ENCODE assay signal across 31 cellular contexts in the genomic region with DNA sequence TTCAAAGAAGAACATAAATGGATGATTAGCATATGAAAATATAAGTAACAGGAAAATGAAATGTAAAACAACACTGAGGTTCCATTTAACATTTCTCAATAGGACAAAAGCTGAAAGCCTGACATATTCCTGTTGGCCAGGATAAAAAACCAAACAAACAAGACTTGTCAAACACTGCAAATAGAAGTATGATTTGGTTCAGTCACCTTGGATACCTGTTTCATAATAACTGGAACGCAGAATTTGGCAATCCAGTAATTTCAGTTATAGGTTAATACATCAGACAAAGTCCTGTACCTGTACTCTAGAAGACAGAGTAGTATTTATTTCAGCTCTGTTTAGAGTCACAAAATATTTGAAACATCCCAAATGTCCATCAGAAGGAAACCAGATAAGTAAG. TPM values are rescaled to one million over a fixed set of nuclear protein-coding genes. Genes with fewer than 3 reads are reported as not detected.
"Had no signal": no experiment of that assay in that cellular context is flagged by ENCODE, and none has a peak within 500 bp of the region (broad histone marks: within the 10 kb centered on the region; RNA-seq: fewer than 3 reads in every experiment).

No MANE protein-coding gene starts in this region.

- DNase-seq: activated CD4-positive, alpha-beta T cell treated with anti-CD3 and anti-CD28 coated beads for 48 hours; activated CD4-positive, alpha-beta T cell treated with anti-CD3 and anti-CD28 coated beads, Interleukin-2, amount 50 U/mL, for 48 hours; activated CD8-positive, alpha-beta memory T cell treated with anti-CD3 and anti-CD28 coated beads, Interleukin-2, amount 50 U/mL, for 4 hours; activated effector memory CD4-positive, alpha-beta T cell treated with anti-CD3 and anti-CD28 coated beads, Interleukin-2, amount 50 U/mL, for 16 hours; activated naive CD4-positive, alpha-beta T cell treated with anti-CD3 and anti-CD28 coated beads for 36 hours; activated naive CD8-positive, alpha-beta T cell treated with anti-CD3 and anti-CD28 coated beads for 36 hours; activated T-cell treated with anti-CD3 and anti-CD28 coated beads, Interleukin-2, amount 50 U/mL, for 1 hour; adrenal gland; central memory CD4-positive, alpha-beta T cell; foreskin fibroblast; head of caudate nucleus; hippocampal formation; kidney; left colon; naive B cell; ovary; spleen; stimulated activated naive CD4-positive, alpha-beta T cell; T-helper 9 cell; transverse colon had no signal

- H3K36me3 ChIP-seq: adrenal gland, ascending aorta, ovary, right atrium auricular region, spleen, transverse colon, vagina had no signal

- H3K36me3 Mint-ChIP-seq: activated naive CD8-positive, alpha-beta T cell treated with anti-CD3 and anti-CD28 coated beads for 36 hours had no signal

- H3K4me1 Mint-ChIP-seq: mesothelial cell of epicardium, naive B cell had no signal

- H3K27me3 ChIP-seq: adrenal gland, ascending aorta, ovary, right atrium auricular region, transverse colon, vagina had no signal

- H3K4me3 Mint-ChIP-seq: activated naive CD4-positive, alpha-beta T cell treated with anti-CD3 and anti-CD28 coated beads for 36 hours; activated naive CD8-positive, alpha-beta T cell treated with anti-CD3 and anti-CD28 coated beads for 36 hours; activated T-helper 1 cell treated with anti-CD3 and anti-CD28 coated beads, Interleukin-12 subunit alpha, Interleukin-12 subunit beta, Interleukin-2, Interleukin-4 antibody, amounts not matched to agents 30 ng/mL and 10 ng/mL and 1 ng/mL, durations not matched to agents 14 hours and 24 hours and 36 hours; mesothelial cell of epicardium; naive B cell; T-helper 1 cell treated with Interleukin-12 subunit alpha and Interleukin-12 subunit beta and Interleukin-4 antibody, amounts not matched to agents 30 μg/mL and 1 μg/mL, for 36 hours had no signal

- ATAC-seq: activated CD4-positive, CD25-positive, alpha-beta regulatory T cell treated with anti-CD3 and anti-CD28 coated beads, Interleukin-2, amount 50 U/mL, for 24 hours; esophagus mucosa; left colon had no signal

- H3K9me3 Mint-ChIP-seq: activated naive CD4-positive, alpha-beta T cell treated with anti-CD3 and anti-CD28 coated beads for 36 hours; activated naive CD8-positive, alpha-beta T cell treated with anti-CD3 and anti-CD28 coated beads for 36 hours; activated T-helper 1 cell treated with anti-CD3 and anti-CD28 coated beads, Interleukin-12 subunit alpha, Interleukin-12 subunit beta, Interleukin-2, Interleukin-4 antibody, amounts not matched to agents 30 ng/mL and 10 ng/mL and 1 ng/mL, durations not matched to agents 14 hours and 24 hours and 36 hours; T-helper 1 cell treated with Interleukin-12 subunit alpha and Interleukin-12 subunit beta and Interleukin-4 antibody, amounts not matched to agents 30 μg/mL and 1 μg/mL, for 36 hours had no signal

- H3K4me1 ChIP-seq: adrenal gland, ascending aorta, right atrium auricular region, spleen, transverse colon, vagina had no signal

- H3K4me3 ChIP-seq: adrenal gland, ascending aorta, ovary, right atrium auricular region, spleen, transverse colon, vagina had no signal

- H3K27ac ChIP-seq: adrenal gland, ascending aorta, ovary, right atrium auricular region, spleen, transverse colon, vagina, VCaP had no signal

- H3K27ac Mint-ChIP-seq: activated naive CD4-positive, alpha-beta T cell treated with anti-CD3 and anti-CD28 coated beads for 36 hours; activated naive CD8-positive, alpha-beta T cell treated with anti-CD3 and anti-CD28 coated beads for 36 hours; activated T-helper 1 cell treated with anti-CD3 and anti-CD28 coated beads, Interleukin-12 subunit alpha, Interleukin-12 subunit beta, Interleukin-2, Interleukin-4 antibody, amounts not matched to agents 30 ng/mL and 10 ng/mL and 1 ng/mL, durations not matched to agents 14 hours and 24 hours and 36 hours; mesothelial cell of epicardium; naive B cell; T-helper 1 cell treated with Interleukin-12 subunit alpha and Interleukin-12 subunit beta and Interleukin-4 antibody, amounts not matched to agents 30 μg/mL and 1 μg/mL, for 36 hours had no signal

- H3K9me3 ChIP-seq: adrenal gland, ascending aorta, ovary, transverse colon, vagina had no signal

RNA-seq across cellular contexts. Expression of gene EVA1A, which starts 16.5 kb away (rescaled TPM):
- total RNA-seq: activated CD8-positive, alpha-beta memory T cell treated with anti-CD3 and anti-CD28 coated beads for 36 hours; activated naive CD4-positive, alpha-beta T cell treated with anti-CD3 and anti-CD28 coated beads for 36 hours; activated T-helper 1 cell treated with anti-CD3 and anti-CD28 coated beads, Interleukin-12 subunit alpha, Interleukin-12 subunit beta, Interleukin-2, Interleukin-4 antibody, amounts not matched to agents 30 ng/mL and 10 ng/mL and 1 ng/mL, durations not matched to agents 14 hours and 24 hours and 36 hours; ascending aorta; transverse colon; vagina had no signal
- polyA plus RNA-seq: neural cell had no signal
